ENCODE assay signal across 18 cellular contexts in genomic region chr10:80530816-80531215, GRCh38. TPM values are rescaled to one million over a fixed set of nuclear protein-coding genes. Genes with fewer than 3 reads are reported as not detected.
DNase-seq lines count a peak whose midpoint lies in the region; ATAC-seq, FAIRE-seq and TF ChIP-seq lines count a peak whose summit lies in the region.
"Had no signal": no experiment of that assay in that cellular context is flagged by ENCODE, and none has a peak within 500 bp of the region (broad histone marks: within the 10 kb centered on the region; RNA-seq: fewer than 3 reads in every experiment).

No MANE protein-coding gene starts in this region.

- DNase-seq in A549 (ENCODE audit: low read depth in 1 of 2, low spot score in 1 of 2) (no peak), iPS-NIHi11 (ENCODE audit: low spot score) (peak; percentile 22)
- DNase-seq in CD4-positive, alpha-beta T cell: no peak
- peak; percentile 32 for DNase-seq in activated CD4-positive, alpha-beta memory T cell treated with anti-CD3 and anti-CD28 coated beads, Interleukin-2, amount 10 ng/mL, durations not matched to agents 7 days and 5 days
- no peak for DNase-seq in stimulated activated CD4-positive, alpha-beta T cell treated with anti-CD3 and anti-CD28 coated beads, Interleukin-4, amount 100 ng/mL, for 24 hours
- DNase-seq: foreskin melanocyte, left ventricle myocardium superior, NCI-H2029, NCI-H510A, occipital lobe, right cardiac atrium had no signal

- no peaks in the 10 kb centered on the region for H3K9me3 ChIP-seq in A549
- H3K9me3 ChIP-seq in CD4-positive, alpha-beta T cell (ENCODE audit: control insufficient read depth, low read length): no peaks in the 10 kb centered on the region
- H3K9me3 ChIP-seq: mucosa of descending colon had no signal

- H3K4me2 ChIP-seq in A549: peak overlapping the region; percentile 50

- FAIRE-seq in A549 (lab: Jason Lieb, UNC): no peak
- FAIRE-seq: urothelium cell line had no signal

- H3K9me3 Mint-ChIP-seq in CD4-positive, alpha-beta T cell: no peaks in the 10 kb centered on the region
- H3K9me3 Mint-ChIP-seq in activated CD4-positive, alpha-beta memory T cell treated with anti-CD3 and anti-CD28 coated beads, Interleukin-2, amount 10 ng/mL, durations not matched to agents 7 days and 5 days: no peaks in the 10 kb centered on the region
- H3K9me3 Mint-ChIP-seq: HFFc6 had no signal

- intact Hi-C loops in CD4-positive, alpha-beta T cell (cut with DNase I, micrococcal nuclease): loop anchor here in 1 of 2 experiments (2.0 kb wide), 1 partner anchor 148 kb away; no protein-coding TSS in a partner anchor

- CTCF ChIA-PET in A549 (lab: Yijun Ruan, JAX): interaction anchor here (1.0 to 9.3 kb wide), 6 partner anchors 22 to 148 kb away, joined by 3 to 81 read pairs (median 5); no protein-coding TSS in a partner anchor
- CTCF ChIA-PET in CD4-positive, alpha-beta T cell (lab: Charles Lee): interaction anchor here (1.1 to 2.6 kb wide), 3 partner anchors 20 to 153 kb away, joined by 3 to 5 read pairs (median 4); no protein-coding TSS in a partner anchor
- CTCF ChIA-PET in activated CD4-positive, alpha-beta memory T cell treated with anti-CD3 and anti-CD28 coated beads, Interleukin-2, amount 10 ng/mL, durations not matched to agents 7 days and 5 days (lab: Charles Lee): interaction anchor here (0.7 to 4.0 kb wide), 6 partner anchors 19 to 86 kb away, joined by 3 to 25 read pairs (median 6); no protein-coding TSS in a partner anchor

- no peak overlapping the region for H3K4me3 ChIP-seq in A549
- H3K4me3 ChIP-seq: mucosa of descending colon had no signal

- TF ChIP-seq CTCF in A549 (IDR thresholded peaks at IDR 0.05): no peak
- no peak for TF ChIP-seq CTCF in CD4-positive, alpha-beta T cell (IDR thresholded peaks at IDR 0.05)

- no peak for TF ChIP-seq RAD21 in A549 (conservative IDR thresholded peaks at IDR 0.05 in 1 of 2, IDR thresholded peaks at IDR 0.05 in 1 of 2)

- H3K27me3 ChIP-seq in CD4-positive, alpha-beta T cell (ENCODE audit: control insufficient read depth, insufficient read depth, low read length): no peaks in the 10 kb centered on the region

- peak overlapping the region; percentile 44 for H3K4me3 Mint-ChIP-seq in CD4-positive, alpha-beta T cell
- H3K4me3 Mint-ChIP-seq in activated CD4-positive, alpha-beta memory T cell treated with anti-CD3 and anti-CD28 coated beads, Interleukin-2, amount 10 ng/mL, durations not matched to agents 7 days and 5 days: peak overlapping the region; percentile 36
- H3K4me3 Mint-ChIP-seq: HFFc6 had no signal

- no peak for TF ChIP-seq POLR2A in A549 (IDR thresholded peaks at IDR 0.05; ENCODE audit: low read length)

- H3K4me1 Mint-ChIP-seq in CD4-positive, alpha-beta T cell (ENCODE audit: low read depth): peaks cover 74% of the 10 kb centered on the region
- peaks cover 68% of the 10 kb centered on the region for H3K4me1 Mint-ChIP-seq in activated CD4-positive, alpha-beta memory T cell treated with anti-CD3 and anti-CD28 coated beads, Interleukin-2, amount 10 ng/mL, durations not matched to agents 7 days and 5 days

- H3K36me3 Mint-ChIP-seq in CD4-positive, alpha-beta T cell (ENCODE audit: low read depth): peaks cover 4% of the 10 kb centered on the region
- H3K36me3 Mint-ChIP-seq in activated CD4-positive, alpha-beta memory T cell treated with anti-CD3 and anti-CD28 coated beads, Interleukin-2, amount 10 ng/mL, durations not matched to agents 7 days and 5 days (ENCODE audit: low read depth): peaks cover 28% of the 10 kb centered on the region

- H3K27me3 Mint-ChIP-seq in CD4-positive, alpha-beta T cell: no peaks in the 10 kb centered on the region
- no peaks in the 10 kb centered on the region for H3K27me3 Mint-ChIP-seq in activated CD4-positive, alpha-beta memory T cell treated with anti-CD3 and anti-CD28 coated beads, Interleukin-2, amount 10 ng/mL, durations not matched to agents 7 days and 5 days

- TF ChIP-seq EP300 in A549 (IDR thresholded peaks at IDR 0.05): no peak

- 36% methylated on average over 2 of the region's 2 CpGs for WGBS in A549 (ENCODE audit: missing lambda C conversion rate)

- peaks cover 62% of the 10 kb centered on the region for H3K4me1 ChIP-seq in A549

- H3K27ac ChIP-seq in A549: peak overlapping the region; percentile 72 to 76
- peak overlapping the region; percentile 21 for H3K27ac ChIP-seq in CD4-positive, alpha-beta T cell (ENCODE audit: low read depth, low read length)
- H3K27ac ChIP-seq: RWPE1 had no signal

- POLR2A ChIA-PET in A549 (lab: Yijun Ruan, JAX): no interaction called here
- POLR2A ChIA-PET in CD4-positive, alpha-beta T cell (lab: Charles Lee): interaction anchor here (1.4 kb wide), 2 partner anchors 25 to 86 kb away, joined by 4 to 6 read pairs; no protein-coding TSS in a partner anchor
- POLR2A ChIA-PET in activated CD4-positive, alpha-beta memory T cell treated with anti-CD3 and anti-CD28 coated beads, Interleukin-2, amount 10 ng/mL, durations not matched to agents 7 days and 5 days (lab: Charles Lee): interaction anchor here (0.9 to 1.0 kb wide), 3 partner anchors 10 to 27 kb away, joined by 3 to 4 read pairs (median 4); no protein-coding TSS in a partner anchor

- H3K27ac Mint-ChIP-seq in CD4-positive, alpha-beta T cell: peak overlapping the region; percentile 89
- H3K27ac Mint-ChIP-seq in activated CD4-positive, alpha-beta memory T cell treated with anti-CD3 and anti-CD28 coated beads, Interleukin-2, amount 10 ng/mL, durations not matched to agents 7 days and 5 days: peak overlapping the region; percentile 92
- H3K27ac Mint-ChIP-seq: HFFc6 had no signal

- ATAC-seq in A549 (no peak), HG03045 (IDR thresholded peaks at IDR 0.05; ENCODE audit: unreplicated experiment) (no peak), GM21723 (IDR thresholded peaks at IDR 0.05; ENCODE audit: unreplicated experiment) (no peak)
- ATAC-seq in CD4-positive, alpha-beta T cell (ENCODE audit: poor library complexity): no peak

TF ChIP-seq in A549, 52 proteins besides CTCF, POLR2A, EP300 and RAD21:
- TF ChIP-seq KDM5A (IDR thresholded peaks at IDR 0.05) (no peak), ELK1 (IDR thresholded peaks at IDR 0.05; ENCODE audit: low read depth, low read length) (no peak), NPAS2 (CRISPR knock-in tag; IDR thresholded peaks at IDR 0.05; ENCODE audit: borderline replicate concordance) (no peak), HOXB5 (CRISPR knock-in tag; IDR thresholded peaks at IDR 0.05) (no peak), ZNF302 (CRISPR knock-in tag; IDR thresholded peaks at IDR 0.05) (no peak), FOXS1 (CRISPR knock-in tag; IDR thresholded peaks at IDR 0.05) (no peak), ZFP36 (IDR thresholded peaks at IDR 0.05; ENCODE audit: borderline replicate concordance, partially characterized antibody) (no peak), CHD2 (IDR thresholded peaks at IDR 0.05; ENCODE audit: low read length, partially characterized antibody) (no peak), RNF2 (IDR thresholded peaks at IDR 0.05; ENCODE audit: borderline replicate concordance, low read depth) (no peak), HOXB13 (CRISPR knock-in tag; IDR thresholded peaks at IDR 0.05; ENCODE audit: low read depth) (no peak), HEYL (CRISPR knock-in tag; IDR thresholded peaks at IDR 0.05) (no peak)

RNA-seq across cellular contexts. Expression of gene SH2D4B, which starts 6.9 kb away (rescaled TPM):
- polyA plus RNA-seq in A549 (2011; rRNA removed): 0.01 and 0.04 TPM in 2 replicates
- polyA plus RNA-seq in A549 (2012; cell fraction: cytosol; rRNA removed): 0.01 TPM in 1 of 2 replicates, not detected in the other
- polyA plus RNA-seq in A549 (2012; cell fraction: nucleus; rRNA removed): 0.02 and 0.04 TPM in 2 replicates
- polyA plus RNA-seq in A549 (2017; fragmentation: RNase III; extraction: RNeasy Plus Mini Kit Qiagen cat#74134 plus additional on column Dnase treatment): 0.03 to 0.12 TPM (median 0.03 TPM) in 3 replicates
- polyA minus RNA-seq in A549 (2011; rRNA and poly(A)+ RNA removed): 0.10 and 0.25 TPM in 2 replicates
- under 1 TPM; 0.16 to 0.31 TPM for total RNA-seq in CD4-positive, alpha-beta T cell
- total RNA-seq in activated CD4-positive, alpha-beta memory T cell treated with anti-CD3 and anti-CD28 coated beads, Interleukin-2, amount 10 ng/mL, durations not matched to agents 7 days and 5 days: under 1 TPM; 0.13 to 0.15 TPM
- total RNA-seq: G401, HFFc6, left ventricle myocardium superior, mucosa of descending colon, right cardiac atrium had no signal
- polyA plus RNA-seq: right cardiac atrium had no signal

Comparison
In these comparisons a context has a peak if more than half of its experiments do, and no peak if none do; other contexts are left out.
1. DNase-seq: peak in activated CD4-positive, alpha-beta memory T cell treated with anti-CD3 and anti-CD28 coated beads, Interleukin-2, amount 10 ng/mL, durations not matched to agents 7 days and 5 days (single experiment) and iPS-NIHi11 (single experiment); none in A549 (0 of 2), CD4-positive, alpha-beta T cell (0 of 10) and stimulated activated CD4-positive, alpha-beta T cell treated with anti-CD3 and anti-CD28 coated beads, Interleukin-4, amount 100 ng/mL, for 24 hours (single experiment).